1 cellular context compared by ENCODE assay signal in genomic region chr10:21505711-21506278, GRCh38.
TF ChIP-seq lines count a peak whose summit lies in the region.

No MANE protein-coding gene starts in this region.

TF ChIP-seq in HepG2, 621 proteins besides CTCF, POLR2A, EP300 and RAD21 (continued from another document and continues in another):
- TF ChIP-seq ETS1 (CRISPR knock-in tag; IDR thresholded peaks at IDR 0.05) (no peak), ZNF850 (CRISPR knock-in tag; conservative IDR thresholded peaks at IDR 0.05) (no peak), ARHGAP35 (CRISPR knock-in tag; IDR thresholded peaks at IDR 0.05; ENCODE audit: borderline replicate concordance) (no peak), XRCC5 (optimal IDR thresholded peaks at IDR 0.05; ENCODE audit: low read length) (peak; percentile 62), CEBPB (IDR thresholded peaks at IDR 0.05; ENCODE audit: borderline replicate concordance, low read depth, low read length) (peak; percentile 99), NBN (conservative IDR thresholded peaks at IDR 0.05) (no peak), PHF21A (CRISPR knock-in tag; IDR thresholded peaks at IDR 0.05) (peak; percentile 99), CREBL2 (CRISPR knock-in tag; IDR thresholded peaks at IDR 0.05; ENCODE audit: borderline replicate concordance) (no peak), ZNF513 (CRISPR knock-in tag; conservative IDR thresholded peaks at IDR 0.05) (no peak), SMARCC2 (IDR thresholded peaks at IDR 0.05) (no peak; the same call in 1 of the 2 replicates), GLMP (CRISPR knock-in tag; IDR thresholded peaks at IDR 0.05; ENCODE audit: borderline replicate concordance) (no peak), NFYC (CRISPR knock-in tag; IDR thresholded peaks at IDR 0.05) (peak; percentile 27; the same call in 1 of the 2 replicates), ZNF280D (CRISPR knock-in tag; IDR thresholded peaks at IDR 0.05) (peak; percentile 95), HNF1B (CRISPR knock-in tag; IDR thresholded peaks at IDR 0.05) (peak; percentile 71), MXD1 (CRISPR knock-in tag; IDR thresholded peaks at IDR 0.05) (no peak), ZNF607 (CRISPR knock-in tag; IDR thresholded peaks at IDR 0.05; ENCODE audit: borderline replicate concordance) (no peak; the same call in 1 of the 2 replicates), MAZ (IDR thresholded peaks at IDR 0.05; ENCODE audit: borderline replicate concordance, low read depth, low read length) (no peak), MAZ (CRISPR knock-in tag; IDR thresholded peaks at IDR 0.05; ENCODE audit: low read depth) (peak; percentile 87), RCOR2 (CRISPR knock-in tag; IDR thresholded peaks at IDR 0.05) (peak; percentile 97), GTF2F1 (IDR thresholded peaks at IDR 0.05; ENCODE audit: low read length) (peak; percentile 25; the same call in 1 of the 2 replicates), ZSCAN5A (CRISPR knock-in tag; IDR thresholded peaks at IDR 0.05; ENCODE audit: borderline replicate concordance) (peak; percentile 96; the same call in 1 of the 2 replicates), ZNF546 (CRISPR knock-in tag; conservative IDR thresholded peaks at IDR 0.05) (no peak), HDAC6 (IDR thresholded peaks at IDR 0.05; ENCODE audit: low read depth, low read length) (no peak), HINFP (CRISPR knock-in tag; IDR thresholded peaks at IDR 0.05; ENCODE audit: low read depth) (peak; percentile 75; the same call in 1 of the 2 replicates), NFIB (CRISPR knock-in tag; IDR thresholded peaks at IDR 0.05; ENCODE audit: borderline replicate concordance) (no peak), ZNF512B (CRISPR knock-in tag; IDR thresholded peaks at IDR 0.05; ENCODE audit: borderline replicate concordance) (peak; percentile 99), ZSCAN9 (CRISPR knock-in tag; IDR thresholded peaks at IDR 0.05; ENCODE audit: borderline replicate concordance) (peak; percentile 95), ZBTB44 (CRISPR knock-in tag; IDR thresholded peaks at IDR 0.05) (peak; percentile 85), HOMEZ (CRISPR knock-in tag; IDR thresholded peaks at IDR 0.05; ENCODE audit: low read depth) (peak; percentile 80), ZNF776 (CRISPR knock-in tag; IDR thresholded peaks at IDR 0.05) (no peak), ZBTB34 (CRISPR knock-in tag; IDR thresholded peaks at IDR 0.05) (peak; percentile 87; the same call in 1 of the 2 replicates), HHEX (CRISPR knock-in tag; IDR thresholded peaks at IDR 0.05) (no peak), ZNF292 (CRISPR knock-in tag; IDR thresholded peaks at IDR 0.05; ENCODE audit: borderline replicate concordance, low read depth) (peak; percentile 96), ZNF331 (CRISPR knock-in tag; IDR thresholded peaks at IDR 0.05) (peak; percentile 96), ZNF33A (CRISPR knock-in tag; IDR thresholded peaks at IDR 0.05; ENCODE audit: borderline replicate concordance) (peak; percentile 83; the same call in 1 of the 2 replicates), ESRRA (CRISPR knock-in tag; IDR thresholded peaks at IDR 0.05; ENCODE audit: low read depth) (peak; percentile 75), PCBP1 (IDR thresholded peaks at IDR 0.05; ENCODE audit: borderline replicate concordance, low read depth, low read length) (no peak), KDM6A (CRISPR knock-in tag; IDR thresholded peaks at IDR 0.05; ENCODE audit: low read depth) (peak; percentile 98), FOXK2 (IDR thresholded peaks at IDR 0.05) (no peak), PITX1 (CRISPR knock-in tag; IDR thresholded peaks at IDR 0.05) (peak; percentile 96), RXRA (CRISPR knock-in tag; IDR thresholded peaks at IDR 0.05) (peak; percentile 96)
